In the genomic region with DNA sequence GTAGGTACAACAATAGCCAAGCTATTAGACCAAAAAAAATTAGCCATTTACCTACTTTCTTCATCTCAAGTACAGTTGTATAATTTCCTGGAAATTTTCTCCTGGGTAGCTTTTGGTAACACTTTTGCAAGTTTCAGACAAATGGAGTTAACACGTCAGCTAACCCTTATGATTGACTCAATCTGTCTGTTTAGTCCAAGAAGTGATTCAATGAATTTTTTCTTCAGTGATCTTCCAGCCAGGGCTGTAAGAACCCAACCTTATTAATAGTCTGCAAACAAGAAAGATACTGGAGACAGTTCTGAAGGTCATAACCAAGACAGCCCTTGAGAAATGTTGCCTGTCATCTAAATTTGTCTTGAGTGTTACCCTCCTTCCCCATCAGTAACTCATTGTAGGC, we compare ENCODE assay signal across 16 cellular contexts. TPM values are rescaled to one million over a fixed set of nuclear protein-coding genes. Genes with fewer than 3 reads are reported as not detected.
A peak's percentile ranks its signal among the peaks of the same experiment; 100 is the strongest.
DNase-seq lines count a peak whose midpoint lies in the region; ATAC-seq and TF ChIP-seq lines count a peak whose summit lies in the region.
"Had no signal": no experiment of that assay in that cellular context is flagged by ENCODE, and none has a peak within 500 bp of the region (broad histone marks: within the 10 kb centered on the region; RNA-seq: fewer than 3 reads in every experiment).

No MANE protein-coding gene starts in this region.

- H3K4me2 ChIP-seq in GM23248 (ENCODE audit: unreplicated experiment), result no peak overlapping the region
- H3K4me2 ChIP-seq: PC-9 had no signal

- in situ Hi-C loops in GM23248 (cut with MboI), result no loop called here

- H3K4me1 Mint-ChIP-seq in activated CD8-positive, alpha-beta T cell treated with anti-CD3 and anti-CD28 coated beads for 36 hours (ENCODE audit: low read depth), result no peaks in the 10 kb centered on the region
- H3K4me1 Mint-ChIP-seq: CD4-positive, CD25-positive, alpha-beta regulatory T cell had no signal

- H3K27ac Mint-ChIP-seq in activated CD8-positive, alpha-beta T cell treated with anti-CD3 and anti-CD28 coated beads for 36 hours, result no peak overlapping the region
- H3K27ac Mint-ChIP-seq: CD4-positive, CD25-positive, alpha-beta regulatory T cell had no signal

- no peaks in the 10 kb centered on the region for H3K9me3 Mint-ChIP-seq in activated CD8-positive, alpha-beta T cell treated with anti-CD3 and anti-CD28 coated beads for 36 hours

- no peaks in the 10 kb centered on the region for H4K20me1 ChIP-seq in GM23248 (ENCODE audit: insufficient read depth)

- H3K4me3 ChIP-seq in GM23248 (no peak overlapping the region), ascending aorta (no peak overlapping the region), left ventricle myocardium inferior (no peak overlapping the region)
- H3K4me3 ChIP-seq: K562, PC-9 had no signal

- no peaks in the 10 kb centered on the region for H3K79me2 ChIP-seq in GM23248 (ENCODE audit: insufficient read depth)

- POLR2A ChIA-PET in activated CD8-positive, alpha-beta T cell treated with anti-CD3 and anti-CD28 coated beads for 36 hours (lab: Charles Lee), result no interaction called here

- H3K36me3 Mint-ChIP-seq in activated CD8-positive, alpha-beta T cell treated with anti-CD3 and anti-CD28 coated beads for 36 hours (ENCODE audit: low read depth), result no peaks in the 10 kb centered on the region
- H3K36me3 Mint-ChIP-seq: CD4-positive, CD25-positive, alpha-beta regulatory T cell had no signal

- H3K4me1 ChIP-seq in GM23248 (ENCODE audit: insufficient read depth) (peaks cover 22% of the 10 kb centered on the region), ascending aorta (peaks cover 0 to 2% of the 10 kb centered on the region in 2 donors), left ventricle myocardium inferior (no peaks in the 10 kb centered on the region)

- no peak overlapping the region for H3K4me3 Mint-ChIP-seq in activated CD8-positive, alpha-beta T cell treated with anti-CD3 and anti-CD28 coated beads for 36 hours
- H3K4me3 Mint-ChIP-seq: CD4-positive, CD25-positive, alpha-beta regulatory T cell had no signal

- H3K27ac ChIP-seq in GM23248 (no peak overlapping the region), ascending aorta (peak overlapping the region; percentile 6 to 45), left ventricle myocardium inferior (replicated peaks) (peak overlapping the region; percentile 52)
- H3K27ac ChIP-seq: HL-60, PC-9 had no signal

- no peak overlapping the region for H3K9ac ChIP-seq in GM23248

- no peaks in the 10 kb centered on the region for H3K9me2 ChIP-seq in GM23248 (ENCODE audit: insufficient read depth)

- no peaks in the 10 kb centered on the region for H3K27me3 Mint-ChIP-seq in activated CD8-positive, alpha-beta T cell treated with anti-CD3 and anti-CD28 coated beads for 36 hours
- H3K27me3 Mint-ChIP-seq: CD4-positive, CD25-positive, alpha-beta regulatory T cell had no signal

- H2AFZ ChIP-seq in GM23248, result no peak overlapping the region
- H2AFZ ChIP-seq: PC-9 had no signal

- no peak for TF ChIP-seq CTCF in ascending aorta (IDR thresholded peaks at IDR 0.05)
- TF ChIP-seq CTCF in left ventricle myocardium inferior (IDR thresholded peaks at IDR 0.05; ENCODE audit: borderline replicate concordance), result no peak
- TF ChIP-seq CTCF in activated CD8-positive, alpha-beta T cell treated with anti-CD3 and anti-CD28 coated beads for 36 hours (IDR thresholded peaks at IDR 0.05), result no peak

- CTCF ChIA-PET in activated CD8-positive, alpha-beta T cell treated with anti-CD3 and anti-CD28 coated beads for 36 hours (lab: Charles Lee), result no interaction called here

- intact Hi-C loops in ascending aorta (cut with DNase I) (no loop called here), left ventricle myocardium inferior (cut with micrococcal nuclease) (no loop called here), sciatic nerve (cut with DNase I) (no loop called here)
- intact Hi-C loops in activated CD8-positive, alpha-beta T cell treated with anti-CD3 and anti-CD28 coated beads for 36 hours (cut with micrococcal nuclease), result no loop called here

- ATAC-seq in sciatic nerve, result peak; percentile 62
- no peak for ATAC-seq in activated CD8-positive, alpha-beta T cell treated with anti-CD3 and anti-CD28 coated beads for 36 hours
- ATAC-seq: K562 had no signal

- DNase-seq in GM23248 (peak; percentile 50), ascending aorta (ENCODE audit: low spot score in 2 of 2) (no peak), left ventricle myocardium inferior (no peak), sciatic nerve (ENCODE audit: low spot score) (no peak), foreskin melanocyte (no peak), NCI-H82 treated with DMSO at 0.1 percent for 48 hours (lab: John Stamatoyannopoulos, UW; ENCODE audit: unreplicated experiment) (no peak)
- no peak for DNase-seq in activated CD8-positive, alpha-beta T cell treated with anti-CD3 and anti-CD28 coated beads for 36 hours
- DNase-seq: CD4-positive, CD25-positive, alpha-beta regulatory T cell; DMS79 treated with DMSO at 0.1 percent for 48 hours; NCI-H1092; NCI-H1694; NCI-H345; NCI-H69; PC-9 had no signal

- H3K36me3 ChIP-seq in GM23248 (ENCODE audit: low read depth) (no peaks in the 10 kb centered on the region), ascending aorta (no peaks in the 10 kb centered on the region), left ventricle myocardium inferior (no peaks in the 10 kb centered on the region)

- H3K27me3 ChIP-seq in GM23248 (replicated peaks; ENCODE audit: insufficient read depth), result no peaks in the 10 kb centered on the region
- H3K27me3 ChIP-seq in ascending aorta, result no peaks in the 10 kb centered on the region
- no peaks in the 10 kb centered on the region for H3K27me3 ChIP-seq in left ventricle myocardium inferior (ENCODE audit: low read depth)

- peaks cover 22% of the 10 kb centered on the region; the same call in 1 of the 2 replicates for H3F3A ChIP-seq in GM23248 (ENCODE audit: insufficient read depth)

- WGBS in GM23248 (ENCODE audit: low coverage in 1 of 2, low lambda C conversion rate in 2 of 2, missing lambda C conversion rate in 2 of 2), 2 experiments, result 38 to 43% methylated on average over 1 of the region's 1 CpG

- H3K9me3 ChIP-seq in GM23248 (ENCODE audit: low read depth) (no peaks in the 10 kb centered on the region), ascending aorta (no peaks in the 10 kb centered on the region), left ventricle myocardium inferior (replicated peaks) (no peaks in the 10 kb centered on the region)

RNA-seq across cellular contexts. Expression of gene FIBIN, which starts 30.1 kb away (rescaled TPM):
- total RNA-seq in GM23248 (2014; rRNA removed; shearing (Covaris generic)), result 45.3 and 48.1 TPM in 2 replicates
- polyA plus RNA-seq in GM23248 (2016; fragmentation: Nextera tagmentation; extraction: Ambion mirVana), result 42.2 and 45.8 TPM in 2 replicates
- 59.1 TPM for total RNA-seq in ascending aorta
- total RNA-seq in left ventricle myocardium inferior, result 10.5 TPM
- 54.1 TPM for total RNA-seq in sciatic nerve
- not detected for total RNA-seq in activated CD8-positive, alpha-beta T cell treated with anti-CD3 and anti-CD28 coated beads for 36 hours
- total RNA-seq: CD4-positive, CD25-positive, alpha-beta regulatory T cell; K562; PC-9 had no signal
- polyA plus RNA-seq: CD4-positive, CD25-positive, alpha-beta regulatory T cell; K562 had no signal

Comparison
In these comparisons a context has a peak if more than half of its experiments do, and no peak if none do; other contexts are left out.
1. RNA of gene FIBIN, which starts 30.1 kb away (total RNA-seq): 59.1 TPM in ascending aorta (single experiment), 54.1 TPM in sciatic nerve (single experiment), 45.3 to 48.1 TPM in GM23248 and 10.5 TPM in left ventricle myocardium inferior (single experiment); not detected in activated CD8-positive, alpha-beta T cell treated with anti-CD3 and anti-CD28 coated beads for 36 hours; every median in the first group is over 10 times any median in the second.